ENCODE assay signal across 20 cellular contexts in genomic region chr3:162538906-162539305, GRCh38.
DNase-seq lines count a peak whose midpoint lies in the region; ATAC-seq and TF ChIP-seq lines count a peak whose summit lies in the region.
"Had no signal": no experiment of that assay in that cellular context is flagged by ENCODE, and none has a peak within 500 bp of the region (broad histone marks: within the 10 kb centered on the region; RNA-seq: fewer than 3 reads in every experiment).

No MANE protein-coding gene starts in this region.

- DNase-seq in LHCN-M2 (ENCODE audit: low read depth) (peak; percentile 60), choroid plexus epithelial cell (ENCODE audit: low read depth) (peak; percentile 2), mesenchymal stem cell (peak; percentile 22), glutamatergic neuron (no peak)
- DNase-seq in CD8-positive, alpha-beta memory T cell, result no peak
- DNase-seq in stimulated activated naive B cell treated with anti-CD40 and anti-IgM and Interleukin-4, amounts not matched to agents 10 μg/mL and 1 μg/mL and 100 μg/mL, for 72 hours, result no peak
- DNase-seq: CD4-positive, alpha-beta memory T cell; DMS153; HFFc6; KG1; NCI-H1092 treated with DMSO at 0.1 percent for 48 hours; NCI-H1436 treated with DMSO at 0.1 percent for 48 hours; NCI-H1930; NCI-H2227 treated with DMSO at 0.1 percent for 48 hours; NCI-H510A treated with DMSO at 0.1 percent for 48 hours; NCI-H748 treated with DMSO at 0.1 percent for 48 hours; Peyer's patch had no signal

- H2AFZ ChIP-seq in mesenchymal stem cell (ENCODE audit: low read depth, low read length), result no peak overlapping the region

- no peaks in the 10 kb centered on the region for H3K79me1 ChIP-seq in mesenchymal stem cell (replicated peaks; ENCODE audit: low read length, poor library complexity, severe bottlenecking)

- H3K36me3 ChIP-seq in mesenchymal stem cell (ENCODE audit: control insufficient read depth in 1 of 2, insufficient read depth in 2 of 2, low read depth in 1 of 2, low read length in 2 of 2), result no peaks in the 10 kb centered on the region
- no peaks in the 10 kb centered on the region for H3K36me3 ChIP-seq in CD8-positive, alpha-beta memory T cell (ENCODE audit: insufficient read depth, low read length)
- H3K36me3 ChIP-seq: BLaER1 treated with 17β-estradiol and CSF1 and Interleukin-3, amounts not matched to agents 10 nM and 100 nM; Peyer's patch had no signal

- H3K9ac ChIP-seq in mesenchymal stem cell (ENCODE audit: low read length), result no peak overlapping the region
- H3K9ac ChIP-seq: BLaER1 treated with 17β-estradiol and CSF1 and Interleukin-3, amounts not matched to agents 10 nM and 100 nM had no signal

- no peak overlapping the region for H2BK5ac ChIP-seq in mesenchymal stem cell (ENCODE audit: low read depth, low read length, poor library complexity, severe bottlenecking)

- WGBS in mesenchymal stem cell, result 87% methylated on average over 3 of the region's 3 CpGs

- no peak overlapping the region for H3K18ac ChIP-seq in mesenchymal stem cell (ENCODE audit: low read depth in 1 of 2, low read length in 2 of 2)

- H4K8ac ChIP-seq in mesenchymal stem cell (ENCODE audit: low read length), result no peak overlapping the region

- H3K4me3 ChIP-seq in choroid plexus epithelial cell (ENCODE audit: low read depth, low read length) (no peak overlapping the region), mesenchymal stem cell (ENCODE audit: insufficient read depth in 1 of 2, low read depth in 1 of 2, low read length in 2 of 2) (no peak overlapping the region)
- no peak overlapping the region for H3K4me3 ChIP-seq in CD8-positive, alpha-beta memory T cell (ENCODE audit: low read length)
- H3K4me3 ChIP-seq: BLaER1 treated with 17β-estradiol and CSF1 and Interleukin-3, amounts not matched to agents 10 nM and 100 nM; Peyer's patch had no signal

- H3K36me3 Mint-ChIP-seq in glutamatergic neuron (ENCODE audit: unreplicated experiment), result no peaks in the 10 kb centered on the region
- no peaks in the 10 kb centered on the region for H3K36me3 Mint-ChIP-seq in CD8-positive, alpha-beta memory T cell
- no peaks in the 10 kb centered on the region for H3K36me3 Mint-ChIP-seq in stimulated activated naive B cell treated with anti-CD40 and anti-IgM and Interleukin-4, amounts not matched to agents 10 μg/mL and 1 μg/mL and 100 μg/mL, for 72 hours
- H3K36me3 Mint-ChIP-seq: CD4-positive, alpha-beta memory T cell had no signal

- no peak overlapping the region for H3K23ac ChIP-seq in mesenchymal stem cell (ENCODE audit: low read length in 2 of 2)

- H3K4ac ChIP-seq in mesenchymal stem cell (ENCODE audit: low read depth in 1 of 2, low read length in 2 of 2), result no peak overlapping the region

- CTCF ChIA-PET in CD8-positive, alpha-beta memory T cell (lab: Charles Lee), result no interaction called here

- H2BK12ac ChIP-seq in mesenchymal stem cell (ENCODE audit: low read length in 2 of 2), result no peak overlapping the region

- H3K9me3 Mint-ChIP-seq in glutamatergic neuron (ENCODE audit: unreplicated experiment), result no peaks in the 10 kb centered on the region
- peaks cover 1 to 17% (median 6%) of the 10 kb centered on the region in 5 donors for H3K9me3 Mint-ChIP-seq in CD8-positive, alpha-beta memory T cell
- no peaks in the 10 kb centered on the region for H3K9me3 Mint-ChIP-seq in stimulated activated naive B cell treated with anti-CD40 and anti-IgM and Interleukin-4, amounts not matched to agents 10 μg/mL and 1 μg/mL and 100 μg/mL, for 72 hours
- H3K9me3 Mint-ChIP-seq: HFFc6 had no signal

- no peak overlapping the region for H2BK120ac ChIP-seq in mesenchymal stem cell (ENCODE audit: low read depth, low read length)

- no peaks in the 10 kb centered on the region for H3K4me1 ChIP-seq in mesenchymal stem cell (ENCODE audit: control insufficient read depth, insufficient read depth, low read depth, low read length)
- H3K4me1 ChIP-seq in CD8-positive, alpha-beta memory T cell (ENCODE audit: insufficient read depth, low read length), result no peaks in the 10 kb centered on the region
- H3K4me1 ChIP-seq: Peyer's patch had no signal

- POLR2A ChIA-PET in CD8-positive, alpha-beta memory T cell (lab: Charles Lee), result no interaction called here

- no peaks in the 10 kb centered on the region for H3K27me3 ChIP-seq in mesenchymal stem cell (ENCODE audit: control insufficient read depth in 1 of 2, insufficient read depth in 1 of 2, low read length in 2 of 2)
- H3K27me3 ChIP-seq in CD8-positive, alpha-beta memory T cell (ENCODE audit: insufficient read depth, low read length, poor library complexity, severe bottlenecking), result no peaks in the 10 kb centered on the region
- H3K27me3 ChIP-seq: BLaER1 treated with 17β-estradiol and CSF1 and Interleukin-3, amounts not matched to agents 10 nM and 100 nM; Peyer's patch had no signal

- H3K27ac Mint-ChIP-seq in glutamatergic neuron (ENCODE audit: unreplicated experiment), result no peak overlapping the region
- no peak overlapping the region for H3K27ac Mint-ChIP-seq in CD8-positive, alpha-beta memory T cell
- H3K27ac Mint-ChIP-seq in stimulated activated naive B cell treated with anti-CD40 and anti-IgM and Interleukin-4, amounts not matched to agents 10 μg/mL and 1 μg/mL and 100 μg/mL, for 72 hours, result no peak overlapping the region
- H3K27ac Mint-ChIP-seq: CD4-positive, alpha-beta memory T cell; HFFc6 had no signal

- no peak overlapping the region for H2AK5ac ChIP-seq in mesenchymal stem cell (ENCODE audit: low read length, severe bottlenecking)

- ATAC-seq in GM18520 (IDR thresholded peaks at IDR 0.05; ENCODE audit: unreplicated experiment), result no peak
- no peak for ATAC-seq in stimulated activated naive B cell treated with anti-CD40 and anti-IgM and Interleukin-4, amounts not matched to agents 10 μg/mL and 1 μg/mL and 100 μg/mL, for 72 hours (replicated peaks)
- ATAC-seq: SK-N-SH treated with all-trans-retinoic acid at 6 μM for 48 hours had no signal

- TF ChIP-seq CTCF in choroid plexus epithelial cell (conservative IDR thresholded peaks at IDR 0.05; ENCODE audit: low read depth, low read length) (no peak), glutamatergic neuron (IDR thresholded peaks at IDR 0.05; ENCODE audit: partially characterized antibody, unreplicated experiment) (no peak)

- H3K4me3 Mint-ChIP-seq in glutamatergic neuron (ENCODE audit: unreplicated experiment), result no peak overlapping the region
- H3K4me3 Mint-ChIP-seq in CD8-positive, alpha-beta memory T cell, result no peak overlapping the region
- H3K4me3 Mint-ChIP-seq in stimulated activated naive B cell treated with anti-CD40 and anti-IgM and Interleukin-4, amounts not matched to agents 10 μg/mL and 1 μg/mL and 100 μg/mL, for 72 hours, result no peak overlapping the region
- H3K4me3 Mint-ChIP-seq: CD4-positive, alpha-beta memory T cell; HFFc6 had no signal

- H3K4me1 Mint-ChIP-seq in glutamatergic neuron (ENCODE audit: low read depth, unreplicated experiment), result peaks cover 3% of the 10 kb centered on the region
- no peaks in the 10 kb centered on the region for H3K4me1 Mint-ChIP-seq in CD8-positive, alpha-beta memory T cell
- no peaks in the 10 kb centered on the region for H3K4me1 Mint-ChIP-seq in stimulated activated naive B cell treated with anti-CD40 and anti-IgM and Interleukin-4, amounts not matched to agents 10 μg/mL and 1 μg/mL and 100 μg/mL, for 72 hours
- H3K4me1 Mint-ChIP-seq: CD4-positive, alpha-beta memory T cell had no signal

- no peak overlapping the region for H3K14ac ChIP-seq in mesenchymal stem cell (ENCODE audit: low read length in 2 of 2)

- no peaks in the 10 kb centered on the region for H3K27me3 Mint-ChIP-seq in glutamatergic neuron (ENCODE audit: unreplicated experiment)
- no peaks in the 10 kb centered on the region for H3K27me3 Mint-ChIP-seq in CD8-positive, alpha-beta memory T cell
- H3K27me3 Mint-ChIP-seq in stimulated activated naive B cell treated with anti-CD40 and anti-IgM and Interleukin-4, amounts not matched to agents 10 μg/mL and 1 μg/mL and 100 μg/mL, for 72 hours, result no peaks in the 10 kb centered on the region
- H3K27me3 Mint-ChIP-seq: CD4-positive, alpha-beta memory T cell had no signal

- H2BK15ac ChIP-seq in mesenchymal stem cell (ENCODE audit: low read depth, poor library complexity, severe bottlenecking), result no peak overlapping the region

- no peak overlapping the region for H3K27ac ChIP-seq in mesenchymal stem cell (ENCODE audit: low read length, poor library complexity, severe bottlenecking)
- no peak overlapping the region for H3K27ac ChIP-seq in CD8-positive, alpha-beta memory T cell (ENCODE audit: low read depth, low read length)
- H3K27ac ChIP-seq: BLaER1 treated with 17β-estradiol and CSF1 and Interleukin-3, amounts not matched to agents 10 nM and 100 nM; Peyer's patch had no signal

- no peaks in the 10 kb centered on the region for H3K9me3 ChIP-seq in mesenchymal stem cell (ENCODE audit: control insufficient read depth, low read length)
- no peaks in the 10 kb centered on the region for H3K9me3 ChIP-seq in CD8-positive, alpha-beta memory T cell (ENCODE audit: low read length)
- H3K9me3 ChIP-seq: BLaER1 treated with 17β-estradiol and CSF1 and Interleukin-3, amounts not matched to agents 10 nM and 100 nM; Peyer's patch had no signal

- no peak overlapping the region for H3K4me2 ChIP-seq in mesenchymal stem cell (ENCODE audit: low read length, poor library complexity, severe bottlenecking)
- H3K4me2 ChIP-seq: BLaER1 treated with 17β-estradiol and CSF1 and Interleukin-3, amounts not matched to agents 10 nM and 100 nM had no signal

- H4K91ac ChIP-seq in mesenchymal stem cell (ENCODE audit: low read length), result no peak overlapping the region

Comparison
In these comparisons a context has a peak if more than half of its experiments do, and no peak if none do; other contexts are left out.
1. DNase-seq: peak in LHCN-M2 (single experiment), choroid plexus epithelial cell (single experiment) and mesenchymal stem cell (single experiment); none in glutamatergic neuron (single experiment), CD8-positive, alpha-beta memory T cell (0 of 5) and stimulated activated naive B cell treated with anti-CD40 and anti-IgM and Interleukin-4, amounts not matched to agents 10 μg/mL and 1 μg/mL and 100 μg/mL, for 72 hours (single experiment).